ENCODE assay signal across 2 cellular contexts in the genomic region with DNA sequence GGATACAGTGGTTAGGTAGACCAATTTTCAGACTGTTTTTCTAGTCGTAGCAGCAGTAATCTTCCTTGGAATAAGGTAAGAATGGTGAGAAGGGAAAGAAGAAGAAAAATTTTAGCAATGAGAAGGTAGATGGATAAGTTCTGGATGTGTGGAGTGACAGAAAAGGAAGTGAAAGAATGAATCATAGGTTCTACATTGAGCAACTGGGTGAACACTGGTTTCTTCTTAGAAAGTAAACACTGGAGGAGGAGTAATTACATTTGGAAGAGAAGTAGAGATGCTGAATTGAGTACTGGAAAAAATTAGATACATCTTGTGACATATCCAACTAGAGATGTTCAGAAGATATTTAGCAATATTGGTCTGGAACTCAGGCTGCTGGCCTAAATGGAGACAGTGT.
TF ChIP-seq lines count a peak whose summit lies in the region.

No MANE protein-coding gene starts in this region.

TF ChIP-seq in K562, 482 proteins besides CTCF, POLR2A, EP300 and RAD21 (continued from another document):
- TF ChIP-seq, protein P1, sequence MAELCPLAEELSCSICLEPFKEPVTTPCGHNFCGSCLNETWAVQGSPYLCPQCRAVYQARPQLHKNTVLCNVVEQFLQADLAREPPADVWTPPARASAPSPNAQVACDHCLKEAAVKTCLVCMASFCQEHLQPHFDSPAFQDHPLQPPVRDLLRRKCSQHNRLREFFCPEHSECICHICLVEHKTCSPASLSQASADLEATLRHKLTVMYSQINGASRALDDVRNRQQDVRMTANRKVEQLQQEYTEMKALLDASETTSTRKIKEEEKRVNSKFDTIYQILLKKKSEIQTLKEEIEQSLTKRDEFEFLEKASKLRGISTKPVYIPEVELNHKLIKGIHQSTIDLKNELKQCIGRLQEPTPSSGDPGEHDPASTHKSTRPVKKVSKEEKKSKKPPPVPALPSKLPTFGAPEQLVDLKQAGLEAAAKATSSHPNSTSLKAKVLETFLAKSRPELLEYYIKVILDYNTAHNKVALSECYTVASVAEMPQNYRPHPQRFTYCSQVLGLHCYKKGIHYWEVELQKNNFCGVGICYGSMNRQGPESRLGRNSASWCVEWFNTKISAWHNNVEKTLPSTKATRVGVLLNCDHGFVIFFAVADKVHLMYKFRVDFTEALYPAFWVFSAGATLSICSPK (IDR thresholded peaks at IDR 0.05; ENCODE audit: borderline replicate concordance), result no peak
- TF ChIP-seq TRIM28 (IDR thresholded peaks at IDR 0.05), result no peak
- no peak for TF ChIP-seq BRD4 (IDR thresholded peaks at IDR 0.05)
- TF ChIP-seq, protein P2, sequence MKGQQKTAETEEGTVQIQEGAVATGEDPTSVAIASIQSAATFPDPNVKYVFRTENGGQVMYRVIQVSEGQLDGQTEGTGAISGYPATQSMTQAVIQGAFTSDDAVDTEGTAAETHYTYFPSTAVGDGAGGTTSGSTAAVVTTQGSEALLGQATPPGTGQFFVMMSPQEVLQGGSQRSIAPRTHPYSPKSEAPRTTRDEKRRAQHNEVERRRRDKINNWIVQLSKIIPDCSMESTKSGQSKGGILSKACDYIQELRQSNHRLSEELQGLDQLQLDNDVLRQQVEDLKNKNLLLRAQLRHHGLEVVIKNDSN (CRISPR knock-in tag; IDR thresholded peaks at IDR 0.05), result no peak
- TF ChIP-seq FOSL1 (tag; conservative IDR thresholded peaks at IDR 0.05), result peak; percentile 59

TF ChIP-seq in WTC11, 78 proteins besides CTCF, POLR2A, EP300 and RAD21 (continued from another document):
- no peak for TF ChIP-seq ZSCAN18 (CRISPR knock-in tag; IDR thresholded peaks at IDR 0.05)
- TF ChIP-seq, protein P3, sequence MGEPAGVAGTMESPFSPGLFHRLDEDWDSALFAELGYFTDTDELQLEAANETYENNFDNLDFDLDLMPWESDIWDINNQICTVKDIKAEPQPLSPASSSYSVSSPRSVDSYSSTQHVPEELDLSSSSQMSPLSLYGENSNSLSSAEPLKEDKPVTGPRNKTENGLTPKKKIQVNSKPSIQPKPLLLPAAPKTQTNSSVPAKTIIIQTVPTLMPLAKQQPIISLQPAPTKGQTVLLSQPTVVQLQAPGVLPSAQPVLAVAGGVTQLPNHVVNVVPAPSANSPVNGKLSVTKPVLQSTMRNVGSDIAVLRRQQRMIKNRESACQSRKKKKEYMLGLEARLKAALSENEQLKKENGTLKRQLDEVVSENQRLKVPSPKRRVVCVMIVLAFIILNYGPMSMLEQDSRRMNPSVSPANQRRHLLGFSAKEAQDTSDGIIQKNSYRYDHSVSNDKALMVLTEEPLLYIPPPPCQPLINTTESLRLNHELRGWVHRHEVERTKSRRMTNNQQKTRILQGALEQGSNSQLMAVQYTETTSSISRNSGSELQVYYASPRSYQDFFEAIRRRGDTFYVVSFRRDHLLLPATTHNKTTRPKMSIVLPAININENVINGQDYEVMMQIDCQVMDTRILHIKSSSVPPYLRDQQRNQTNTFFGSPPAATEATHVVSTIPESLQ (CRISPR knock-in tag; IDR thresholded peaks at IDR 0.05), result no peak
- no peak for TF ChIP-seq ZMAT4 (CRISPR knock-in tag; IDR thresholded peaks at IDR 0.05)
- no peak for TF ChIP-seq ZNF263 (CRISPR knock-in tag; IDR thresholded peaks at IDR 0.05; ENCODE audit: low read depth)
- no peak for TF ChIP-seq E2F4 (CRISPR knock-in tag; IDR thresholded peaks at IDR 0.05; ENCODE audit: borderline replicate concordance, low read depth)
- no peak for TF ChIP-seq TCF7 (CRISPR knock-in tag; IDR thresholded peaks at IDR 0.05; ENCODE audit: low read depth)
- no peak for TF ChIP-seq GTF2I (CRISPR knock-in tag; conservative IDR thresholded peaks at IDR 0.05)
- TF ChIP-seq ZNF317 (CRISPR knock-in tag; IDR thresholded peaks at IDR 0.05; ENCODE audit: borderline replicate concordance, low read depth), result no peak
- TF ChIP-seq TP53 (CRISPR knock-in tag; IDR thresholded peaks at IDR 0.05), result no peak
- no peak for TF ChIP-seq NFE2L1 (CRISPR knock-in tag; IDR thresholded peaks at IDR 0.05)
